In the genomic region with DNA sequence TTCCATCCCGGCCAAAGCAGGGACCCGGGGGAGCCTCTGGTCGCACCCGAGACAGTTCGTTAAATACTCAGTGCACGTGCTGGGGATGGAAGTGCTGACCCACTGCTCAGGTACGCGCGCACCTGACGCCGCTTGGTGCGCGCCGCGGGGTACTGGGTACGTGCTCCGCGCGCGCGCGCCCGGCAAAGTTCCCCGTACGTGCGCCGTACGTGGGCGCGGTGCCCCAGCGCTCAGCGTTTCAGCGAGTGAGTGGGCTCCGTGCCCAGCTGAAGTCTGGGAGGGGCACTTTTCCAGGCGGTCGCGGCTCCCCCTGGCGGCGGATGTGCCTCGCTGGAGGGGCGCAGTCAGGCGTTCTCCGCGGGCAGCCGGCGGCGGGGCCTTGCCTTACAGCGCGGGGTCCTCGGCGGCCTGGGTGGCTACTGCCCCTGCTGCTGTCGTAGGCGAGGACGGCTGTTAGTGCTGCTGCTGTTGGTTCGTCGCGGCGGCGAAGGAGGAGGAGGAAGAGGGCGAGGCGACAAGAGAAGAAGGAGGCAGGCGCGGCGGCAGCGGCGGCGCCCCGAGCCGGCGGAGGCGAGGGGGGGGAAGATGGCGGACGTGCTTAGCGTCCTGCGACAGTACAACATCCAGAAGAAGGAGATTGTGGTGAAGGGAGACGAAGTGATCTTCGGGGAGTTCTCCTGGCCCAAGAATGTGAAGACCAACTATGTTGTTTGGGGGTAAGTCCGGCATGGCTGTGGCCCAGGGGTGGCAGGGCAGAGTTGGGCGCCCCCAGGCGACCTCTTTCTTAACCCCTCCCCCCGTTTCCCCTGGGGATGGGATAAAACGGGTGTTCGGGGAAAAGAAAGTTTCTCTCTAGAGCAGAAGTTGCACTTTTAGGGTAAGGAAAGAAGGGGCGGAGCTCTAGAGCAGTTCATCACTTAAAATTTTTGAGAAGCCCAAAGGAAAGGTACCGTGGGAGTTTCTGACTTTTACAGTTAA, we compare ENCODE assay signal across 1 cellular context.
TF ChIP-seq lines count a peak whose summit lies in the region.

A gene (plus strand): TSS at position 416 of the 978 bp plus-strand sequence. CDS start 170 bp downstream, at position 586.

TF ChIP-seq in HepG2, 621 proteins besides CTCF, POLR2A, EP300 and RAD21 (continued from another document and continues in another):
- TF ChIP-seq, protein P1, sequence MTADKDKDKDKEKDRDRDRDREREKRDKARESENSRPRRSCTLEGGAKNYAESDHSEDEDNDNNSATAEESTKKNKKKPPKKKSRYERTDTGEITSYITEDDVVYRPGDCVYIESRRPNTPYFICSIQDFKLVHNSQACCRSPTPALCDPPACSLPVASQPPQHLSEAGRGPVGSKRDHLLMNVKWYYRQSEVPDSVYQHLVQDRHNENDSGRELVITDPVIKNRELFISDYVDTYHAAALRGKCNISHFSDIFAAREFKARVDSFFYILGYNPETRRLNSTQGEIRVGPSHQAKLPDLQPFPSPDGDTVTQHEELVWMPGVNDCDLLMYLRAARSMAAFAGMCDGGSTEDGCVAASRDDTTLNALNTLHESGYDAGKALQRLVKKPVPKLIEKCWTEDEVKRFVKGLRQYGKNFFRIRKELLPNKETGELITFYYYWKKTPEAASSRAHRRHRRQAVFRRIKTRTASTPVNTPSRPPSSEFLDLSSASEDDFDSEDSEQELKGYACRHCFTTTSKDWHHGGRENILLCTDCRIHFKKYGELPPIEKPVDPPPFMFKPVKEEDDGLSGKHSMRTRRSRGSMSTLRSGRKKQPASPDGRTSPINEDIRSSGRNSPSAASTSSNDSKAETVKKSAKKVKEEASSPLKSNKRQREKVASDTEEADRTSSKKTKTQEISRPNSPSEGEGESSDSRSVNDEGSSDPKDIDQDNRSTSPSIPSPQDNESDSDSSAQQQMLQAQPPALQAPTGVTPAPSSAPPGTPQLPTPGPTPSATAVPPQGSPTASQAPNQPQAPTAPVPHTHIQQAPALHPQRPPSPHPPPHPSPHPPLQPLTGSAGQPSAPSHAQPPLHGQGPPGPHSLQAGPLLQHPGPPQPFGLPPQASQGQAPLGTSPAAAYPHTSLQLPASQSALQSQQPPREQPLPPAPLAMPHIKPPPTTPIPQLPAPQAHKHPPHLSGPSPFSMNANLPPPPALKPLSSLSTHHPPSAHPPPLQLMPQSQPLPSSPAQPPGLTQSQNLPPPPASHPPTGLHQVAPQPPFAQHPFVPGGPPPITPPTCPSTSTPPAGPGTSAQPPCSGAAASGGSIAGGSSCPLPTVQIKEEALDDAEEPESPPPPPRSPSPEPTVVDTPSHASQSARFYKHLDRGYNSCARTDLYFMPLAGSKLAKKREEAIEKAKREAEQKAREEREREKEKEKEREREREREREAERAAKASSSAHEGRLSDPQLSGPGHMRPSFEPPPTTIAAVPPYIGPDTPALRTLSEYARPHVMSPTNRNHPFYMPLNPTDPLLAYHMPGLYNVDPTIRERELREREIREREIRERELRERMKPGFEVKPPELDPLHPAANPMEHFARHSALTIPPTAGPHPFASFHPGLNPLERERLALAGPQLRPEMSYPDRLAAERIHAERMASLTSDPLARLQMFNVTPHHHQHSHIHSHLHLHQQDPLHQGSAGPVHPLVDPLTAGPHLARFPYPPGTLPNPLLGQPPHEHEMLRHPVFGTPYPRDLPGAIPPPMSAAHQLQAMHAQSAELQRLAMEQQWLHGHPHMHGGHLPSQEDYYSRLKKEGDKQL (CRISPR knock-in tag; IDR thresholded peaks at IDR 0.05; ENCODE audit: low read depth): no peak
- TF ChIP-seq ATF7-NPFF (CRISPR knock-in tag; IDR thresholded peaks at IDR 0.05; ENCODE audit: low read depth): peak; percentile 98
- TF ChIP-seq, protein P2, sequence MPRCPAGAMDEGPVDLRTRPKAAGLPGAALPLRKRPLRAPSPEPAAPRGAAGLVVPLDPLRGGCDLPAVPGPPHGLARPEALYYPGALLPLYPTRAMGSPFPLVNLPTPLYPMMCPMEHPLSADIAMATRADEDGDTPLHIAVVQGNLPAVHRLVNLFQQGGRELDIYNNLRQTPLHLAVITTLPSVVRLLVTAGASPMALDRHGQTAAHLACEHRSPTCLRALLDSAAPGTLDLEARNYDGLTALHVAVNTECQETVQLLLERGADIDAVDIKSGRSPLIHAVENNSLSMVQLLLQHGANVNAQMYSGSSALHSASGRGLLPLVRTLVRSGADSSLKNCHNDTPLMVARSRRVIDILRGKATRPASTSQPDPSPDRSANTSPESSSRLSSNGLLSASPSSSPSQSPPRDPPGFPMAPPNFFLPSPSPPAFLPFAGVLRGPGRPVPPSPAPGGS (CRISPR knock-in tag; IDR thresholded peaks at IDR 0.05): peak; percentile 52; the same call in 1 of the 2 replicates
- no peak; the same call in 1 of the 2 replicates for TF ChIP-seq ZFYVE20 (CRISPR knock-in tag; IDR thresholded peaks at IDR 0.05; ENCODE audit: borderline replicate concordance, low read depth)
- peak; percentile 90 for TF ChIP-seq ZNF317 (CRISPR knock-in tag; IDR thresholded peaks at IDR 0.05)
- TF ChIP-seq, protein P3, sequence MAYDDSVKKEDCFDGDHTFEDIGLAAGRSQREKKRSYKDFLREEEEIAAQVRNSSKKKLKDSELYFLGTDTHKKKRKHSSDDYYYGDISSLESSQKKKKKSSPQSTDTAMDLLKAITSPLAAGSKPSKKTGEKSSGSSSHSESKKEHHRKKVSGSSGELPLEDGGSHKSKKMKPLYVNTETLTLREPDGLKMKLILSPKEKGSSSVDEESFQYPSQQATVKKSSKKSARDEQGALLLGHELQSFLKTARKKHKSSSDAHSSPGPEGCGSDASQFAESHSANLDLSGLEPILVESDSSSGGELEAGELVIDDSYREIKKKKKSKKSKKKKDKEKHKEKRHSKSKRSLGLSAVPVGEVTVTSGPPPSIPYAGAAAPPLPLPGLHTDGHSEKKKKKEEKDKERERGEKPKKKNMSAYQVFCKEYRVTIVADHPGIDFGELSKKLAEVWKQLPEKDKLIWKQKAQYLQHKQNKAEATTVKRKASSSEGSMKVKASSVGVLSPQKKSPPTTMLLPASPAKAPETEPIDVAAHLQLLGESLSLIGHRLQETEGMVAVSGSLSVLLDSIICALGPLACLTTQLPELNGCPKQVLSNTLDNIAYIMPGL (CRISPR knock-in tag; IDR thresholded peaks at IDR 0.05; ENCODE audit: borderline replicate concordance in 1 of 2, low read depth in 1 of 2): peak; percentile 99
- no peak for TF ChIP-seq SNRNP70 (IDR thresholded peaks at IDR 0.05; ENCODE audit: low read depth, low read length)
- no peak for TF ChIP-seq ZNF546 (CRISPR knock-in tag; conservative IDR thresholded peaks at IDR 0.05)
- TF ChIP-seq, protein P4, sequence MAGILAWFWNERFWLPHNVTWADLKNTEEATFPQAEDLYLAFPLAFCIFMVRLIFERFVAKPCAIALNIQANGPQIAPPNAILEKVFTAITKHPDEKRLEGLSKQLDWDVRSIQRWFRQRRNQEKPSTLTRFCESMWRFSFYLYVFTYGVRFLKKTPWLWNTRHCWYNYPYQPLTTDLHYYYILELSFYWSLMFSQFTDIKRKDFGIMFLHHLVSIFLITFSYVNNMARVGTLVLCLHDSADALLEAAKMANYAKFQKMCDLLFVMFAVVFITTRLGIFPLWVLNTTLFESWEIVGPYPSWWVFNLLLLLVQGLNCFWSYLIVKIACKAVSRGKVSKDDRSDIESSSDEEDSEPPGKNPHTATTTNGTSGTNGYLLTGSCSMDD (CRISPR knock-in tag; IDR thresholded peaks at IDR 0.05): no peak
- no peak for TF ChIP-seq MBNL3 (CRISPR knock-in tag; conservative IDR thresholded peaks at IDR 0.05)
- TF ChIP-seq, protein P5, sequence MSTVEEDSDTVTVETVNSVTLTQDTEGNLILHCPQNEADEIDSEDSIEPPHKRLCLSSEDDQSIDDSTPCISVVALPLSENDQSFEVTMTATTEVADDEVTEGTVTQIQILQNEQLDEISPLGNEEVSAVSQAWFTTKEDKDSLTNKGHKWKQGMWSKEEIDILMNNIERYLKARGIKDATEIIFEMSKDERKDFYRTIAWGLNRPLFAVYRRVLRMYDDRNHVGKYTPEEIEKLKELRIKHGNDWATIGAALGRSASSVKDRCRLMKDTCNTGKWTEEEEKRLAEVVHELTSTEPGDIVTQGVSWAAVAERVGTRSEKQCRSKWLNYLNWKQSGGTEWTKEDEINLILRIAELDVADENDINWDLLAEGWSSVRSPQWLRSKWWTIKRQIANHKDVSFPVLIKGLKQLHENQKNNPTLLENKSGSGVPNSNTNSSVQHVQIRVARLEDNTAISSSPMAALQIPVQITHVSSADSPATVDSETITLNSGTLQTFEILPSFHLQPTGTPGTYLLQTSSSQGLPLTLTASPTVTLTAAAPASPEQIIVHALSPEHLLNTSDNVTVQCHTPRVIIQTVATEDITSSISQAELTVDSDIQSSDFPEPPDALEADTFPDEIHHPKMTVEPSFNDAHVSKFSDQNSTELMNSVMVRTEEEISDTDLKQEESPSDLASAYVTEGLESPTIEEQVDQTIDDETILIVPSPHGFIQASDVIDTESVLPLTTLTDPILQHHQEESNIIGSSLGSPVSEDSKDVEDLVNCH (CRISPR knock-in tag; IDR thresholded peaks at IDR 0.05): peak; percentile 84; the same call in 1 of the 2 replicates
- TF ChIP-seq, protein P6, sequence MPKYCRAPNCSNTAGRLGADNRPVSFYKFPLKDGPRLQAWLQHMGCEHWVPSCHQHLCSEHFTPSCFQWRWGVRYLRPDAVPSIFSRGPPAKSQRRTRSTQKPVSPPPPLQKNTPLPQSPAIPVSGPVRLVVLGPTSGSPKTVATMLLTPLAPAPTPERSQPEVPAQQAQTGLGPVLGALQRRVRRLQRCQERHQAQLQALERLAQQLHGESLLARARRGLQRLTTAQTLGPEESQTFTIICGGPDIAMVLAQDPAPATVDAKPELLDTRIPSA (CRISPR knock-in tag; IDR thresholded peaks at IDR 0.05; ENCODE audit: borderline replicate concordance): peak; percentile 98; the same call in 1 of the 2 replicates
- peak; percentile 91 for TF ChIP-seq HNRNPLL (IDR thresholded peaks at IDR 0.05; ENCODE audit: low read depth, low read length, poor library complexity, severe bottlenecking)
- peak; percentile 87; the same call in 1 of the 2 replicates for TF ChIP-seq ZNF564 (CRISPR knock-in tag; IDR thresholded peaks at IDR 0.05)
- peak; percentile 93 for TF ChIP-seq KMT2A (CRISPR knock-in tag; IDR thresholded peaks at IDR 0.05)
- peak; percentile 59 for TF ChIP-seq NFYB (CRISPR knock-in tag; IDR thresholded peaks at IDR 0.05)
- TF ChIP-seq MAZ (IDR thresholded peaks at IDR 0.05; ENCODE audit: borderline replicate concordance, low read depth, low read length): peak; percentile 90
- peak; percentile 100 for TF ChIP-seq MAZ (CRISPR knock-in tag; IDR thresholded peaks at IDR 0.05; ENCODE audit: low read depth)
- 0 out of 2 replicates have a peak, but pooled peaks have one; percentile 51 for TF ChIP-seq ZNF766 (CRISPR knock-in tag; IDR thresholded peaks at IDR 0.05; ENCODE audit: borderline replicate concordance)
- TF ChIP-seq NPAS2 (CRISPR knock-in tag; IDR thresholded peaks at IDR 0.05; ENCODE audit: borderline replicate concordance): no peak
- TF ChIP-seq, protein P7, sequence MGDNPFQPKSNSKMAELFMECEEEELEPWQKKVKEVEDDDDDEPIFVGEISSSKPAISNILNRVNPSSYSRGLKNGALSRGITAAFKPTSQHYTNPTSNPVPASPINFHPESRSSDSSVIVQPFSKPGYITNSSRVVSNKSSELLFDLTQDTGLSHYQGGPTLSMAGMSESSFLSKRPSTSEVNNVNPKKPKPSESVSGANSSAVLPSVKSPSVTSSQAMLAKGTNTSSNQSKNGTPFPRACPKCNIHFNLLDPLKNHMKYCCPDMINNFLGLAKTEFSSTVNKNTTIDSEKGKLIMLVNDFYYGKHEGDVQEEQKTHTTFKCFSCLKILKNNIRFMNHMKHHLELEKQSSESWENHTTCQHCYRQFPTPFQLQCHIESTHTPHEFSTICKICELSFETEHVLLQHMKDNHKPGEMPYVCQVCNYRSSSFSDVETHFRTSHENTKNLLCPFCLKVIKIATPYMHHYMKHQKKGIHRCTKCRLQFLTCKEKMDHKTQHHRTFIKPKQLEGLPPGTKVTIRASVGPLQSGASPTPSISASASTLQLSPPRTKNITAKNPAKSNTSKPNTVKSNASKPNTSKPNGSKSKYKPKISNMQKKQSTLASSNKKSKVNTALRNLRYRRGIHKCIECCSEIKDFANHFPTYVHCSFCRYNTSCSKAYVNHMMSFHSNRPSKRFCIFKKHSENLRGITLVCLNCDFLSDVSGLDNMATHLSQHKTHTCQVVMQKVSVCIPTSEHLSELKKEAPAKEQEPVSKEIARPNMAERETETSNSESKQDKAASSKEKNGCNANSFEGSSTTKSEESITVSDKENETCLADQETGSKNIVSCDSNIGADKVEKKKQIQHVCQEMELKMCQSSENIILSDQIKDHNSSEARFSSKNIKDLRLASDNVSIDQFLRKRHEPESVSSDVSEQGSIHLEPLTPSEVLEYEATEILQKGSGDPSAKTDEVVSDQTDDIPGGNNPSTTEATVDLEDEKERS (CRISPR knock-in tag; IDR thresholded peaks at IDR 0.05): no peak
